22 cellular contexts compared by ENCODE assay signal in the genomic region with DNA sequence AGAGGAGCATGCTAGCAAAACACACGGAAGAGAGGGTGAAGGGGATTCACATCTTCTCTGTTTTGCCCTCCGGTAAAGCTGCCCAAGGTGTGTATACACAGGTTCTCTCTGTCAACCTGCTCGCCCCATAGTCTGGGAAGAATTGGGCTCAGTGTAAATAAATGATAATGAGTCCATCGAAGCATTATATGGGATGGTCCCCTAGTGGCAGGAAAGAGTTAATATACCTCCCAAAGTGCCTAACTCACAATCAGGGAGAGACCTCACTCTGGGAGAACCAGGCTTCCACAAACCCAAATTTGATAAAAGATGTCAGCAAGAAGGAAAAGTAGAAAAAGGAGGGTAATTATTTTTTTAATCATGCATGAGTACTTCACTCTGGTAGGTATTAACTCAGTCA.
"Had no signal": no experiment of that assay in that cellular context is flagged by ENCODE, and none has a peak within 500 bp of the region (broad histone marks: within the 10 kb centered on the region; RNA-seq: fewer than 3 reads in every experiment).

No MANE protein-coding gene starts in this region.

- H3K36me3 ChIP-seq: left ventricle myocardium inferior, sigmoid colon, uterus, WERI-Rb-1 had no signal

- FAIRE-seq: TTC549 had no signal

- DNase-seq: activated CD4-positive, alpha-beta T cell treated with anti-CD3 and anti-CD28 coated beads for 1 hour; activated CD4-positive, alpha-beta T cell treated with anti-CD3 and anti-CD28 coated beads, Interleukin-2, amount 50 U/mL, for 1 hour; activated CD8-positive, alpha-beta T cell treated with anti-CD3 and anti-CD28 coated beads, Interleukin-2, amount 10 ng/mL, durations not matched to agents 7 days and 5 days; activated gamma-delta T cell; aorta; central memory CD4-positive, alpha-beta T cell; dermis blood vessel endothelial cell; effector CD8-positive, alpha-beta T cell; foreskin melanocyte; glutamatergic neuron; left ventricle myocardium inferior; naive thymus-derived CD8-positive, alpha-beta T cell; sigmoid colon; stimulated activated CD4-positive, alpha-beta T cell treated with anti-CD3 and anti-CD28 coated beads, Interleukin-15, amount 100 ng/mL, for 24 hours; trophoblast cell; uterus; WERI-Rb-1 had no signal

- H3K79me2 ChIP-seq: hepatocyte had no signal

- H3K4me1 ChIP-seq: left ventricle myocardium inferior, sigmoid colon, uterus had no signal

- H3K9me3 ChIP-seq: uterus had no signal

- H3K27ac ChIP-seq: hepatocyte, left ventricle myocardium inferior, sigmoid colon, uterus, WERI-Rb-1 had no signal

- H3K27me3 ChIP-seq: hepatocyte, sigmoid colon, uterus had no signal

- ATAC-seq: activated CD8-positive, alpha-beta T cell treated with anti-CD3 and anti-CD28 coated beads, Interleukin-2, amount 10 ng/mL, durations not matched to agents 7 days and 5 days; activated naive CD4-positive, alpha-beta T cell treated with anti-CD3 and anti-CD28 coated beads, Interleukin-2, amount 50 U/mL, for 72 hours; naive thymus-derived CD8-positive, alpha-beta T cell; stimulated activated memory B cell treated with anti-CD40 and anti-IgM and Interleukin-4, amounts not matched to agents 10 μg/mL and 1 μg/mL and 100 μg/mL, for 72 hours had no signal

- H2AFZ ChIP-seq: hepatocyte had no signal

- H3K4me3 ChIP-seq: hepatocyte, left ventricle myocardium inferior, sigmoid colon, smooth muscle cell, uterus had no signal

- H3K4me2 ChIP-seq: hepatocyte, smooth muscle cell had no signal
